Comparison of ENCODE assay signal across 1 cellular context in the genomic region with DNA sequence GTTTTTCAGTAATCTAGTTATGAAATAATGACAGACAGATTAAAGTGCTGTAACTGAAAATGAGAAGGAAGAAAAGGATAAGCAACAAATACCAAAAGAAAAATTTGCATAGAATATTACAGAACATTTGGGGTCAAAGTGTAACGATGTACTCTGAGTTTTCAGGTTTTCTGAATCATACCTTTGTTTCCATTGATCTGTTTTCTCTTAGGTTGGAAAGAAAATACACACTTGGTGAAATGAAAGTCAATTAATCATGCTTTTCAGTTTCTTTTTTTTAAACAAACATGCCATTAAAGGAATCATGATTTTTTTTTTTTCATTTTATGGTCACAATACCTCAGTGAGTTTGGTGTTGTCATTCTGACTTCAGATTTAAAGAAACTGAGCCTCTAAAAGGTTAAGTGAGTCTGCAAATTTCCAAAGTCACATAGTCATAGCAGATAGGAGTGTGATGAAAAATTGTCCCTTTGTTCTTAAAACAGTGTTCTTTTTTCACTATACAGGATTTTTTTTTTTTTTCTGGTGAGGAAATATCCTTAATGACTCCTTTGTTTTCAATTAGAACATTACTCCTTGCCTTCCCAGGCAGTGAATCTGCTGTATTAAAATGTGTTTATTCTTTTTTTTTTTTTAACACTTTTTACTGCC.
A peak's percentile ranks its signal among the peaks of the same experiment; 100 is the strongest.
TF ChIP-seq lines count a peak whose summit lies in the region.

No MANE protein-coding gene starts in this region.

TF ChIP-seq in HepG2, 621 proteins besides CTCF, POLR2A, EP300 and RAD21 (continued from another document and continues in another):
- no peak for TF ChIP-seq SOX13 (IDR thresholded peaks at IDR 0.05)
- TF ChIP-seq SOX13 (CRISPR knock-in tag; conservative IDR thresholded peaks at IDR 0.05 in 1 of 2, IDR thresholded peaks at IDR 0.05 in 1 of 2): peak in 1 of 2 experiments; percentile 58; a peak in 2 of 4 replicates
- TF ChIP-seq, protein P1, sequence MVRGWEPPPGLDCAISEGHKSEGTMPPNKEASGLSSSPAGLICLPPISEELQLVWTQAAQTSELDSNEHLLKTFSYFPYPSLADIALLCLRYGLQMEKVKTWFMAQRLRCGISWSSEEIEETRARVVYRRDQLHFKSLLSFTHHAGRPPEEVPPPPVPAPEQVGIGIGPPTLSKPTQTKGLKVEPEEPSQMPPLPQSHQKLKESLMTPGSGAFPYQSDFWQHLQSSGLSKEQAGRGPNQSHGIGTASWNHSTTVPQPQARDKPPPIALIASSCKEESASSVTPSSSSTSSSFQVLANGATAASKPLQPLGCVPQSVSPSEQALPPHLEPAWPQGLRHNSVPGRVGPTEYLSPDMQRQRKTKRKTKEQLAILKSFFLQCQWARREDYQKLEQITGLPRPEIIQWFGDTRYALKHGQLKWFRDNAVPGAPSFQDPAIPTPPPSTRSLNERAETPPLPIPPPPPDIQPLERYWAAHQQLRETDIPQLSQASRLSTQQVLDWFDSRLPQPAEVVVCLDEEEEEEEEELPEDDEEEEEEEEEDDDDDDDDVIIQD (CRISPR knock-in tag; IDR thresholded peaks at IDR 0.05; ENCODE audit: low read depth): peak; percentile 18; the same call in 1 of the 2 replicates
- TF ChIP-seq ZNF737 (CRISPR knock-in tag; IDR thresholded peaks at IDR 0.05; ENCODE audit: borderline replicate concordance): no peak
- TF ChIP-seq NR2F6 (IDR thresholded peaks at IDR 0.05): peak; percentile 41; the same call in 1 of the 2 replicates
- TF ChIP-seq NR2F6 (CRISPR knock-in tag; IDR thresholded peaks at IDR 0.05): no peak
- peak; percentile 69; the same call in 1 of the 2 replicates for TF ChIP-seq NFIC (IDR thresholded peaks at IDR 0.05; ENCODE audit: low read length)
- TF ChIP-seq NR2C2 (CRISPR knock-in tag; IDR thresholded peaks at IDR 0.05; ENCODE audit: borderline replicate concordance): 0 out of 2 replicates have a peak, but pooled peaks have one; percentile 21
- no peak for TF ChIP-seq HDAC2 (CRISPR knock-in tag; IDR thresholded peaks at IDR 0.05)
- TF ChIP-seq RBFOX2 (IDR thresholded peaks at IDR 0.05; ENCODE audit: low read depth, low read length): no peak
- TF ChIP-seq ZNF773 (CRISPR knock-in tag; IDR thresholded peaks at IDR 0.05; ENCODE audit: borderline replicate concordance): no peak
- no peak for TF ChIP-seq NFATC3 (CRISPR knock-in tag; IDR thresholded peaks at IDR 0.05)
- TF ChIP-seq CREM (IDR thresholded peaks at IDR 0.05): peak; percentile 44; the same call in 1 of the 2 replicates
- no peak for TF ChIP-seq CREM (CRISPR knock-in tag; IDR thresholded peaks at IDR 0.05)
- peak; percentile 58; the same call in 1 of the 2 replicates for TF ChIP-seq ARID5B (CRISPR knock-in tag; IDR thresholded peaks at IDR 0.05)
- TF ChIP-seq SAP130 (CRISPR knock-in tag; IDR thresholded peaks at IDR 0.05; ENCODE audit: low read depth): peak; percentile 21; the same call in 1 of the 2 replicates
- no peak; the same call in 1 of the 2 replicates for TF ChIP-seq FOXO1 (CRISPR knock-in tag; IDR thresholded peaks at IDR 0.05)
- TF ChIP-seq ZNF768 (CRISPR knock-in tag; IDR thresholded peaks at IDR 0.05): no peak
- peak; percentile 50; the same call in 1 of the 2 replicates for TF ChIP-seq CHD4 (IDR thresholded peaks at IDR 0.05; ENCODE audit: borderline replicate concordance, low read length)
- TF ChIP-seq JUN (CRISPR knock-in tag; IDR thresholded peaks at IDR 0.05): no peak
- TF ChIP-seq MIXL1 (CRISPR knock-in tag; IDR thresholded peaks at IDR 0.05): 0 out of 2 replicates have a peak, but pooled peaks have one; percentile 44
- no peak for TF ChIP-seq SOX6 (IDR thresholded peaks at IDR 0.05)
- TF ChIP-seq SOX6 (CRISPR knock-in tag; IDR thresholded peaks at IDR 0.05): peak; percentile 50; the same call in 1 of the 2 replicates
- TF ChIP-seq NFAT5 (CRISPR knock-in tag; IDR thresholded peaks at IDR 0.05): no peak
- 0 out of 2 replicates have a peak, but pooled peaks have one; percentile 29 for TF ChIP-seq THAP11 (CRISPR knock-in tag; IDR thresholded peaks at IDR 0.05)
- no peak for TF ChIP-seq ZSCAN30 (CRISPR knock-in tag; IDR thresholded peaks at IDR 0.05)
- no peak for TF ChIP-seq ZNF251 (CRISPR knock-in tag; IDR thresholded peaks at IDR 0.05)
- TF ChIP-seq ZNF362 (CRISPR knock-in tag; IDR thresholded peaks at IDR 0.05; ENCODE audit: borderline replicate concordance): peak; percentile 70; the same call in 1 of the 2 replicates
- peak; percentile 32 for TF ChIP-seq GATAD2A (CRISPR knock-in tag; IDR thresholded peaks at IDR 0.05)
- no peak for TF ChIP-seq PAWR (CRISPR knock-in tag; IDR thresholded peaks at IDR 0.05; ENCODE audit: borderline replicate concordance)
- TF ChIP-seq FOXC1 (CRISPR knock-in tag; IDR thresholded peaks at IDR 0.05; ENCODE audit: borderline replicate concordance): no peak
- TF ChIP-seq, protein P2, sequence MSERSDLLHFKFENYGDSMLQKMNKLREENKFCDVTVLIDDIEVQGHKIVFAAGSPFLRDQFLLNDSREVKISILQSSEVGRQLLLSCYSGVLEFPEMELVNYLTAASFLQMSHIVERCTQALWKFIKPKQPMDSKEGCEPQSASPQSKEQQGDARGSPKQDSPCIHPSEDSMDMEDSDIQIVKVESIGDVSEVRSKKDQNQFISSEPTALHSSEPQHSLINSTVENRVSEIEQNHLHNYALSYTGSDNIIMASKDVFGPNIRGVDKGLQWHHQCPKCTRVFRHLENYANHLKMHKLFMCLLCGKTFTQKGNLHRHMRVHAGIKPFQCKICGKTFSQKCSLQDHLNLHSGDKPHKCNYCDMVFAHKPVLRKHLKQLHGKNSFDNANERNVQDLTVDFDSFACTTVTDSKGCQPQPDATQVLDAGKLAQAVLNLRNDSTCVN (CRISPR knock-in tag; IDR thresholded peaks at IDR 0.05; ENCODE audit: borderline replicate concordance): no peak
- no peak for TF ChIP-seq HDAC6 (IDR thresholded peaks at IDR 0.05; ENCODE audit: low read depth, low read length)
- TF ChIP-seq THYN1 (CRISPR knock-in tag; IDR thresholded peaks at IDR 0.05; ENCODE audit: borderline replicate concordance, low read depth): no peak
- no peak for TF ChIP-seq GTF2F1 (IDR thresholded peaks at IDR 0.05; ENCODE audit: low read length)
- no peak for TF ChIP-seq ONECUT2 (CRISPR knock-in tag; IDR thresholded peaks at IDR 0.05)
- no peak for TF ChIP-seq ZNF367 (CRISPR knock-in tag; IDR thresholded peaks at IDR 0.05; ENCODE audit: borderline replicate concordance)
- TF ChIP-seq ASH2L (IDR thresholded peaks at IDR 0.05; ENCODE audit: insufficient read length, low read depth, low read length): peak; percentile 21
- TF ChIP-seq, protein P3, sequence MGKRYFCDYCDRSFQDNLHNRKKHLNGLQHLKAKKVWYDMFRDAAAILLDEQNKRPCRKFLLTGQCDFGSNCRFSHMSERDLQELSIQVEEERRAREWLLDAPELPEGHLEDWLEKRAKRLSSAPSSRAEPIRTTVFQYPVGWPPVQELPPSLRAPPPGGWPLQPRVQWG (CRISPR knock-in tag; IDR thresholded peaks at IDR 0.05; ENCODE audit: borderline replicate concordance, low read depth): no peak
- no peak for TF ChIP-seq ETV5 (CRISPR knock-in tag; IDR thresholded peaks at IDR 0.05; ENCODE audit: borderline replicate concordance)
- no peak for TF ChIP-seq SKI (IDR thresholded peaks at IDR 0.05; ENCODE audit: partially characterized antibody)
- TF ChIP-seq CREB1 (IDR thresholded peaks at IDR 0.05): no peak
- peak; percentile 49; the same call in 1 of the 2 replicates for TF ChIP-seq CREB1 (CRISPR knock-in tag; IDR thresholded peaks at IDR 0.05)
